ENCODE assay signal across 1 cellular context in genomic region chr12:131250028-131250950, GRCh38.
TF ChIP-seq lines count a peak whose summit lies in the region.

No MANE protein-coding gene starts in this region.

TF ChIP-seq in A549, 52 proteins besides CTCF, POLR2A, EP300 and RAD21 (continued from another document):
- TF ChIP-seq, protein P1, sequence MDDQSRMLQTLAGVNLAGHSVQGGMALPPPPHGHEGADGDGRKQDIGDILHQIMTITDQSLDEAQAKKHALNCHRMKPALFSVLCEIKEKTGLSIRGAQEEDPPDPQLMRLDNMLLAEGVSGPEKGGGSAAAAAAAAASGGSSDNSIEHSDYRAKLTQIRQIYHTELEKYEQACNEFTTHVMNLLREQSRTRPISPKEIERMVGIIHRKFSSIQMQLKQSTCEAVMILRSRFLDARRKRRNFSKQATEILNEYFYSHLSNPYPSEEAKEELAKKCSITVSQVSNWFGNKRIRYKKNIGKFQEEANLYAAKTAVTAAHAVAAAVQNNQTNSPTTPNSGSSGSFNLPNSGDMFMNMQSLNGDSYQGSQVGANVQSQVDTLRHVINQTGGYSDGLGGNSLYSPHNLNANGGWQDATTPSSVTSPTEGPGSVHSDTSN (IDR thresholded peaks at IDR 0.05): no peak
- TF ChIP-seq SREBF2 (IDR thresholded peaks at IDR 0.05) (no peak), ESRRA (IDR thresholded peaks at IDR 0.05; ENCODE audit: borderline replicate concordance, low read length) (no peak), RCOR1 (IDR thresholded peaks at IDR 0.05; ENCODE audit: low read depth, low read length) (no peak), EHMT2 (IDR thresholded peaks at IDR 0.05; ENCODE audit: low read depth) (no peak)
